In genomic region chr6:108074359-108075144, GRCh38 we compare ENCODE assay signal across 8 cellular contexts. TPM values are rescaled to one million over a fixed set of nuclear protein-coding genes. Genes with fewer than 3 reads are reported as not detected.
DNase-seq lines count a peak whose midpoint lies in the region; ATAC-seq and TF ChIP-seq lines count a peak whose summit lies in the region.

OSTM1 (minus strand) TSS chr6:108074741; CDS start chr6:108074651, 90 bp downstream.

- peak within 1 kb of the TSS in 2 of 3 experiments; percentile 40 to 81; a peak in 3 of 7 replicates for H3K27ac Mint-ChIP-seq in H9

- DNase-seq in H9 (peak; percentile 94), MG63 (peak; percentile 91), SJSA1 (ENCODE audit: low read depth in 1 of 2, low spot score in 2 of 2) (peak; percentile 87 to 91), foreskin keratinocyte (peak; percentile 57 to 73), neuronal stem cell (ENCODE audit: low spot score) (peak; percentile 87), substantia nigra (lab: John Stamatoyannopoulos, UW) (peak; percentile 37 to 95 (median 82))
- DNase-seq in activated naive CD4-positive, alpha-beta T cell (lab: John Stamatoyannopoulos, UW): peak; percentile 70 to 95 (median 81)

- no peaks in the 10 kb centered on the region for H3K36me3 ChIP-seq in ES-I3 (ENCODE audit: insufficient read depth, low read length)
- H3K36me3 ChIP-seq in MG63: no peaks in the 10 kb centered on the region
- H3K36me3 ChIP-seq in SJSA1: peaks cover 15% of the 10 kb centered on the region
- H3K36me3 ChIP-seq in neuronal stem cell (replicated peaks in 1 of 2; ENCODE audit: control insufficient read depth in 2 of 2, insufficient read depth in 2 of 2, low read length in 2 of 2): no peaks in the 10 kb centered on the region

- H3K4ac ChIP-seq in H9 (ENCODE audit: low read depth, low read length) (no peak within 1 kb of the TSS; the same call in 1 of the 2 replicates), neuronal stem cell (ENCODE audit: low read length) (peak within 1 kb of the TSS; percentile 53)

- no peak within 1 kb of the TSS for H2BK20ac ChIP-seq in H9 (ENCODE audit: low read depth, low read length, poor library complexity, severe bottlenecking)

- H3K4me2 ChIP-seq in H9 (ENCODE audit: insufficient read depth, insufficient read length, low read length) (peak within 1 kb of the TSS; percentile 84), neuronal stem cell (ENCODE audit: insufficient read depth, low read length, poor library complexity, severe bottlenecking) (peak within 1 kb of the TSS; percentile 83)

- peak within 1 kb of the TSS; percentile 99 for H3K18ac ChIP-seq in H9 (ENCODE audit: insufficient read length, low read depth, low read length)
- H3K18ac ChIP-seq in neuronal stem cell (ENCODE audit: low read length): peak within 1 kb of the TSS; percentile 98

- H2BK5ac ChIP-seq in H9 (ENCODE audit: insufficient read length, low read length) (no peak within 1 kb of the TSS), neuronal stem cell (ENCODE audit: low read length) (peak within 1 kb of the TSS; percentile 48)

- H4K91ac ChIP-seq in H9 (ENCODE audit: insufficient read length, low read depth, low read length) (no peak within 1 kb of the TSS), neuronal stem cell (ENCODE audit: low read depth, low read length, poor library complexity) (peak within 1 kb of the TSS; percentile 64)

- H3K27me3 Mint-ChIP-seq in H9 (ENCODE audit: low read depth): peaks cover 23% of the 10 kb centered on the region

- no CpG with 5 or more reads among the region's 86 CpGs for WGBS in H9 (ENCODE audit: extremely low coverage, insufficient read length, low lambda C conversion rate)
- no CpG with 5 or more reads among the region's 86 CpGs for WGBS in neuronal stem cell (ENCODE audit: extremely low coverage in 2 of 2, insufficient read length in 2 of 2, insufficient replicate concordance in 1 of 2), 2 donors

- H2AFZ ChIP-seq in H9 (ENCODE audit: low read length): no peak within 1 kb of the TSS
- peak within 1 kb of the TSS; percentile 99 for H2AFZ ChIP-seq in neuronal stem cell (ENCODE audit: low read length)

- H2BK120ac ChIP-seq in H9 (ENCODE audit: low read depth, low read length, poor library complexity, severe bottlenecking): peak within 1 kb of the TSS; percentile 39
- no peak within 1 kb of the TSS for H2BK120ac ChIP-seq in neuronal stem cell (ENCODE audit: low read depth, low read length)

- no peak within 1 kb of the TSS for H4K5ac ChIP-seq in H9 (ENCODE audit: insufficient read length, low read depth, low read length)

- peak within 1 kb of the TSS; percentile 100 for H3K14ac ChIP-seq in H9 (ENCODE audit: insufficient read depth, low read length)
- H3K14ac ChIP-seq in neuronal stem cell (ENCODE audit: low read length): peak within 1 kb of the TSS; percentile 99

- H3K79me2 ChIP-seq in H9 (ENCODE audit: insufficient read depth, low read length): no peaks in the 10 kb centered on the region; the same call in 1 of the 2 replicates

- no peak for TF ChIP-seq CTCF in H9 (conservative IDR thresholded peaks at IDR 0.05)
- no peak for TF ChIP-seq CTCF in foreskin keratinocyte (conservative IDR thresholded peaks at IDR 0.05)

- H3K4me3 Mint-ChIP-seq in H9: peak within 1 kb of the TSS; percentile 78 to 80

- H3K9me3 Mint-ChIP-seq in H9: peaks cover 0 to 3% of the 10 kb centered on the region in 2 experiments; a peak in 2 of 5 replicates

- 0 out of 2 replicates have a peak, but pooled peaks cover 5% of the 10 kb centered on the region for H3K4me1 ChIP-seq in ES-I3 (ENCODE audit: insufficient read depth, low read length)
- peaks cover 7% of the 10 kb centered on the region; the same call in 1 of the 2 replicates for H3K4me1 ChIP-seq in H9 (ENCODE audit: insufficient read depth, low read length)
- peaks cover 11% of the 10 kb centered on the region for H3K4me1 ChIP-seq in SJSA1 (replicated peaks)
- peaks cover 14% of the 10 kb centered on the region for H3K4me1 ChIP-seq in foreskin keratinocyte
- H3K4me1 ChIP-seq in neuronal stem cell (ENCODE audit: control insufficient read depth in 2 of 2, insufficient read depth in 1 of 2, low read depth in 1 of 2, low read length in 2 of 2): peaks cover 0 to 4% of the 10 kb centered on the region in 2 donors

- peaks cover 8% of the 10 kb centered on the region for H3K23me2 ChIP-seq in H9 (ENCODE audit: insufficient read length, low read depth, low read length, poor library complexity, severe bottlenecking)

- H3K4me3 ChIP-seq in MG63 (peak within 1 kb of the TSS; percentile 95), SJSA1 (peak within 1 kb of the TSS; percentile 96), neuronal stem cell (ENCODE audit: low read length in 2 of 2) (peak within 1 kb of the TSS; percentile 91 to 94)

- H2BK12ac ChIP-seq in H9 (ENCODE audit: insufficient read length, low read depth, low read length): no peak within 1 kb of the TSS
- no peak within 1 kb of the TSS for H2BK12ac ChIP-seq in neuronal stem cell (ENCODE audit: low read length)

- no peak within 1 kb of the TSS for H3K56ac ChIP-seq in H9 (ENCODE audit: insufficient read length, low read depth, low read length)

- H3K27ac ChIP-seq in H9 (ENCODE audit: insufficient read length, low read depth, low read length) (no peak within 1 kb of the TSS), SJSA1 (peak within 1 kb of the TSS; percentile 71), foreskin keratinocyte (peak within 1 kb of the TSS; percentile 70), neuronal stem cell (replicated peaks; ENCODE audit: low read length) (peak within 1 kb of the TSS; percentile 51), substantia nigra (ENCODE audit: low read depth, low read length, poor library complexity, severe bottlenecking) (peak within 1 kb of the TSS; percentile 83)

- H4K20me1 ChIP-seq in H9 (ENCODE audit: control insufficient read depth, insufficient read depth, insufficient read length): no peaks in the 10 kb centered on the region

- H4K8ac ChIP-seq in H9 (replicated peaks; ENCODE audit: insufficient read length, low read depth, low read length) (no peak within 1 kb of the TSS), neuronal stem cell (ENCODE audit: low read depth, low read length) (peak within 1 kb of the TSS; percentile 65)

- no peaks in the 10 kb centered on the region; the same call in 1 of the 2 replicates for H3K27me3 ChIP-seq in H9 (ENCODE audit: insufficient read depth, low read length)
- no peaks in the 10 kb centered on the region for H3K27me3 ChIP-seq in MG63
- H3K27me3 ChIP-seq in SJSA1 (replicated peaks): no peaks in the 10 kb centered on the region
- H3K27me3 ChIP-seq in foreskin keratinocyte: no peaks in the 10 kb centered on the region
- H3K27me3 ChIP-seq in neuronal stem cell (ENCODE audit: control insufficient read depth in 3 of 3, insufficient read depth in 3 of 3, low read depth in 1 of 3, low read length in 3 of 3): no peaks in the 10 kb centered on the region

- no peak within 1 kb of the TSS for H3T11ph ChIP-seq in H9 (ENCODE audit: low read length)

- H3K9me3 ChIP-seq in ES-I3 (ENCODE audit: control insufficient read depth, insufficient read depth, low read length) (no peaks in the 10 kb centered on the region), H9 (ENCODE audit: control insufficient read depth, low read depth, low read length) (no peaks in the 10 kb centered on the region), MG63 (no peaks in the 10 kb centered on the region), SJSA1 (replicated peaks) (no peaks in the 10 kb centered on the region), neuronal stem cell (replicated peaks in 1 of 2; ENCODE audit: control insufficient read depth in 2 of 2, insufficient read depth in 1 of 2, low read depth in 1 of 2, low read length in 2 of 2) (no peaks in the 10 kb centered on the region)

- H3K9ac ChIP-seq in ES-I3 (ENCODE audit: low read depth, low read length) (peak within 1 kb of the TSS; percentile 91), H9 (ENCODE audit: extremely low read depth, insufficient read length, low read length) (peak within 1 kb of the TSS; percentile 76), neuronal stem cell (ENCODE audit: low read depth, low read length, poor library complexity) (peak within 1 kb of the TSS; percentile 96)

- ATAC-seq in foreskin keratinocyte: peak; percentile 92

- H2BK15ac ChIP-seq in H9 (ENCODE audit: low read depth, low read length): 0 out of 2 replicates have a peak within 1 kb of the TSS, but pooled peaks have one; percentile 28
- peak within 1 kb of the TSS; percentile 95 for H2BK15ac ChIP-seq in neuronal stem cell (ENCODE audit: low read length)

- peaks cover 24 to 32% of the 10 kb centered on the region in 2 experiments for H3K4me1 Mint-ChIP-seq in H9

- H3K23ac ChIP-seq in H9 (ENCODE audit: insufficient read length, low read depth, low read length) (no peak within 1 kb of the TSS), neuronal stem cell (ENCODE audit: low read depth, low read length, poor library complexity) (peak within 1 kb of the TSS; percentile 89)

- H3K79me1 ChIP-seq in H9 (ENCODE audit: insufficient read depth, low read depth, low read length, poor library complexity, severe bottlenecking): no peaks in the 10 kb centered on the region
- H3K79me1 ChIP-seq in neuronal stem cell (ENCODE audit: low read depth, low read length): no peaks in the 10 kb centered on the region

- H3K36me3 Mint-ChIP-seq in H9 (ENCODE audit: insufficient read depth in 1 of 3, low read depth in 3 of 3): no peaks in the 10 kb centered on the region; a peak in 1 of 7 replicates

- H2AK5ac ChIP-seq in H9 (ENCODE audit: insufficient read length, low read length) (no peak within 1 kb of the TSS), neuronal stem cell (ENCODE audit: low read depth, low read length) (peak within 1 kb of the TSS; percentile 66)

RNA-seq across cellular contexts. Expression of gene OSTM1, which starts in this region (rescaled TPM):
- total RNA-seq in H9 (2021) (20.6 and 20.9 TPM in 2 replicates), foreskin keratinocyte (26.3 and 28.9 TPM in 2 replicates)
- total RNA-seq in MG63 (2014; rRNA removed; shearing (Covaris generic); ENCODE audit: low replicate concordance): 21.5 and 34.5 TPM in 2 replicates
- total RNA-seq in SJSA1 (2014; rRNA removed; shearing (Covaris generic)): 105 and 123 TPM in 2 replicates
- polyA plus RNA-seq in foreskin keratinocyte: 12.9 and 16.2 TPM in 2 replicates
- polyA plus RNA-seq in neuronal stem cell (2013, experiment 1 of 2): 16.5 TPM
- 17.3 TPM for polyA plus RNA-seq in neuronal stem cell (2013, experiment 2 of 2)
